1 cellular context compared by ENCODE assay signal in the genomic region with DNA sequence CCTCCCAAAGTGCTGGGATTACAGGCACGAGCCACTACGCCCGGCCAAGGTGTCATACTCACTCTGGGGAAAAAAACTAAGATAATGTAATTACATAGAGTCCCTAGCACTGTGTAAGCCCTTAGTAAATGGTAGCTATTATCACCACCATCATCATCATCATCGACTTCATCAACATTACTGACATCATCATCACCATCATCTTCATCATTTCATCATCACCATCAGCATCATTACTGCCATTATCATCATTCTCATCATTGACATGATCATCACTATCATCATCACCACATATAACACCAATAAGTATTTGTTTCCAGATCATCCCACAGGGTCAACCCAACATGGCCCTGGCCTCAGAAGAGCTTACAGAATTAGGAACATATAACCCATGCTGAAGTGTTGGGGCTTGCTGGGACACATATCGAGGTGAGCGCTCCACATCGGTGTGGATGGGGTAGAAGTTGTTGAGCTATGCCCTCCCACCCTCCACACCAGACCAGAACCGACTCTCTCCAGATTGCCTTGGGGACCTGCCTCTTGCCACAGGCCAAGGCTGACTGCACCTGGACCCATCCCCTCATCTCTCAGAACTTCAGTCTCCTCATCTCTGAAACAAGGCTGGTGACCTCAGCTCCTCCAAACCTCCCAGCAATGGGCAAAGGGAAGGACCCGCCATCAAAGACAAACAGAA.
A peak's percentile ranks its signal among the peaks of the same experiment; 100 is the strongest.
TF ChIP-seq lines count a peak whose summit lies in the region.

No MANE protein-coding gene starts in this region.

TF ChIP-seq in HEK293, 187 proteins besides CTCF, POLR2A, EP300 and RAD21 (continued from another document):
- TF ChIP-seq, protein P1, sequence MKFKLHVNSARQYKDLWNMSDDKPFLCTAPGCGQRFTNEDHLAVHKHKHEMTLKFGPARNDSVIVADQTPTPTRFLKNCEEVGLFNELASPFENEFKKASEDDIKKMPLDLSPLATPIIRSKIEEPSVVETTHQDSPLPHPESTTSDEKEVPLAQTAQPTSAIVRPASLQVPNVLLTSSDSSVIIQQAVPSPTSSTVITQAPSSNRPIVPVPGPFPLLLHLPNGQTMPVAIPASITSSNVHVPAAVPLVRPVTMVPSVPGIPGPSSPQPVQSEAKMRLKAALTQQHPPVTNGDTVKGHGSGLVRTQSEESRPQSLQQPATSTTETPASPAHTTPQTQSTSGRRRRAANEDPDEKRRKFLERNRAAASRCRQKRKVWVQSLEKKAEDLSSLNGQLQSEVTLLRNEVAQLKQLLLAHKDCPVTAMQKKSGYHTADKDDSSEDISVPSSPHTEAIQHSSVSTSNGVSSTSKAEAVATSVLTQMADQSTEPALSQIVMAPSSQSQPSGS (tag by site-specific recombination; IDR thresholded peaks at IDR 0.05; ENCODE audit: low read depth): 0 out of 2 replicates have a peak, but pooled peaks have one; percentile 39
- TF ChIP-seq, protein P2, sequence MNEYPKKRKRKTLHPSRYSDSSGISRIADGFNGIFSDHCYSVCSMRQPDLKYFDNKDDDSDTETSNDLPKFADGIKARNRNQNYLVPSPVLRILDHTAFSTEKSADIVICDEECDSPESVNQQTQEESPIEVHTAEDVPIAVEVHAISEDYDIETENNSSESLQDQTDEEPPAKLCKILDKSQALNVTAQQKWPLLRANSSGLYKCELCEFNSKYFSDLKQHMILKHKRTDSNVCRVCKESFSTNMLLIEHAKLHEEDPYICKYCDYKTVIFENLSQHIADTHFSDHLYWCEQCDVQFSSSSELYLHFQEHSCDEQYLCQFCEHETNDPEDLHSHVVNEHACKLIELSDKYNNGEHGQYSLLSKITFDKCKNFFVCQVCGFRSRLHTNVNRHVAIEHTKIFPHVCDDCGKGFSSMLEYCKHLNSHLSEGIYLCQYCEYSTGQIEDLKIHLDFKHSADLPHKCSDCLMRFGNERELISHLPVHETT (tag by site-specific recombination; IDR thresholded peaks at IDR 0.05): no peak
- TF ChIP-seq ZNF701 (tag by site-specific recombination; IDR thresholded peaks at IDR 0.05): no peak
